In genomic region chr9:129126789-129127618, GRCh38 we compare ENCODE assay signal across 11 cellular contexts. TPM values are rescaled to one million over a fixed set of nuclear protein-coding genes. Genes with fewer than 3 reads are reported as not detected.
A peak's percentile ranks its signal among the peaks of the same experiment; 100 is the strongest.
DNase-seq lines count a peak whose midpoint lies in the region; ATAC-seq and TF ChIP-seq lines count a peak whose summit lies in the region.
"Had no signal": no experiment of that assay in that cellular context is flagged by ENCODE, and none has a peak within 500 bp of the region (broad histone marks: within the 10 kb centered on the region; RNA-seq: fewer than 3 reads in every experiment).

No MANE protein-coding gene starts in this region.

- H3K9me3 ChIP-seq in BLaER1 (no peaks in the 10 kb centered on the region), ovary (no peaks in the 10 kb centered on the region)
- H3K9me3 ChIP-seq: breast epithelium had no signal

- DNase-seq in NCI-H2171 (lab: John Stamatoyannopoulos, UW) (peak; percentile 83), midbrain (lab: John Stamatoyannopoulos, UW) (peak; percentile 27), KG1 (lab: John Stamatoyannopoulos, UW) (no peak), T-helper 1 cell (no peak), ovary (no peak)
- DNase-seq: activated CD4-positive, alpha-beta T cell treated with anti-CD3 and anti-CD28 coated beads for 48 hours; GDM1 had no signal

- peak overlapping the region; percentile 74 for H3K4me2 ChIP-seq in BLaER1

- H3K27me3 ChIP-seq in BLaER1: no peaks in the 10 kb centered on the region
- no peaks in the 10 kb centered on the region for H3K27me3 ChIP-seq in ovary
- H3K27me3 ChIP-seq: breast epithelium had no signal

- H3K27ac ChIP-seq in BLaER1: peak overlapping the region; percentile 45
- peak overlapping the region; percentile 69 for H3K27ac ChIP-seq in cingulate gyrus (ENCODE audit: low read depth, low read length)
- no peak overlapping the region for H3K27ac ChIP-seq in ovary

- H3K4me1 ChIP-seq in BLaER1: peaks cover 45% of the 10 kb centered on the region
- no peaks in the 10 kb centered on the region for H3K4me1 ChIP-seq in ovary (ENCODE audit: insufficient read depth)
- H3K4me1 ChIP-seq: breast epithelium had no signal

- TF ChIP-seq EP300 in ovary (IDR thresholded peaks at IDR 0.05): no peak

- WGBS in ovary, 3 donors: 80 to 83% (median 81%) methylated on average over 10 of the region's 10 CpGs

- H3K4me3 ChIP-seq in BLaER1 (no peak overlapping the region), ovary (no peak overlapping the region)
- H3K4me3 ChIP-seq: breast epithelium had no signal

- intact Hi-C loops in ovary (cut with DNase I): loop anchor here in 1 of 4 donors (10.0 kb wide), 1 partner anchor 658 kb away; no protein-coding TSS in a partner anchor

- peaks cover 54% of the 10 kb centered on the region for H4K20me1 ChIP-seq in BLaER1

- peaks cover 91% of the 10 kb centered on the region for H3K36me3 ChIP-seq in BLaER1
- H3K36me3 ChIP-seq in ovary: no peaks in the 10 kb centered on the region
- H3K36me3 ChIP-seq: breast epithelium had no signal

- peak overlapping the region; percentile 65 for H3K9ac ChIP-seq in BLaER1

- ATAC-seq in HG02759 (IDR thresholded peaks at IDR 0.05; ENCODE audit: unreplicated experiment): no peak

- no peak for TF ChIP-seq POLR2A in ovary (IDR thresholded peaks at IDR 0.05)

- no peak for TF ChIP-seq CTCF in ovary (IDR thresholded peaks at IDR 0.05)

RNA-seq across cellular contexts. Expression of gene PTPA, which starts 15.8 kb away (rescaled TPM):
- 100 to 1,000 TPM in 3 of 7 donors, 10 to 100 TPM in 4; 32.1 to 107 (median 89.2) TPM for total RNA-seq in ovary
- 10 to 100 TPM; 62.9 to 97.8 TPM for polyA plus RNA-seq in ovary

RNA-seq across cellular contexts. Expression of gene CRAT, which starts 16.4 kb away (rescaled TPM):
- 10 to 100 TPM; 23.0 to 42.7 (median 39.1) TPM for total RNA-seq in ovary
- polyA plus RNA-seq in ovary: 10 to 100 TPM; 28.7 to 29.9 TPM

RNA-seq across cellular contexts. Expression of gene DOLPP1, which starts 46.1 kb away (rescaled TPM):
- total RNA-seq in ovary: 10 to 100 TPM in 3 of 7 donors, 1 to 10 TPM in 4; 3.3 to 16.2 (median 9.4) TPM
- polyA plus RNA-seq in ovary: 1 to 10 TPM; 6.8 to 8.6 TPM

RNA-seq across cellular contexts. Expression of gene IER5L, which starts 51.1 kb away (rescaled TPM):
- total RNA-seq in ovary: 10 to 100 TPM; 15.4 to 74.3 (median 45.0) TPM
- 10 to 100 TPM in 1 of 2 donors, 1 to 10 TPM in 1; 2.5 to 14.9 TPM for polyA plus RNA-seq in ovary

Comparison
In these comparisons a context has a peak if more than half of its experiments do, and no peak if none do; other contexts are left out.
1. H3K27ac ChIP-seq: peak in BLaER1 (single experiment) and cingulate gyrus (single experiment); none in ovary (0 of 2).
2. DNase-seq: peak in NCI-H2171 (single experiment) and midbrain (single experiment); none in KG1 (single experiment), T-helper 1 cell (0 of 5) and ovary (0 of 5).